Comparison of ENCODE assay signal across 8 cellular contexts in the genomic region with DNA sequence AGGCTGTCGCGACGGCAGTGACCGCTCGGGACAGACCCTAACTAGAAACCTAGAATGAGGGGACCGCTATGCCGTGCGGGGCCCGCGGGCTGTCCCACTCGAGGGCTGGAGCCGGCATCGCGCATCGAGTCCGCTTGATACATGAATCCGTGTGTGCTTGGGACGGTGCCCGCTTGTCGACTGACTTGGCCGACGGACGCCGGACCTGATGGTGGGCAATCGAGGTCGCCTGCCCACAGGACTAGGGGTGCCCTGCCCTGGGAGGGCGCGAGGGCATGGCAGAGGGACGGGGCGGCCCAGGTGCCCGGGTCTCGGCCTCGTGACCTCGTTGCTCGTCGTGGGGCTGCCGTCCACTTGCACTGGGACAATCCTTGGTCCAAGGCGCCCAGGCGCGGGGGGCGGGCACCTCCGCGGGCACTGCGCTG. TPM values are rescaled to one million over a fixed set of nuclear protein-coding genes. Genes with fewer than 3 reads are reported as not detected.
A peak's percentile ranks its signal among the peaks of the same experiment; 100 is the strongest.
DNase-seq lines count a peak whose midpoint lies in the region; ATAC-seq and TF ChIP-seq lines count a peak whose summit lies in the region.

No MANE protein-coding gene starts in this region.

- intact Hi-C loops in left ventricle myocardium inferior (cut with micrococcal nuclease): no loop called here

- peak overlapping the region; percentile 99 for H3K27ac ChIP-seq in left ventricle myocardium inferior (replicated peaks)
- peak overlapping the region; percentile 97 for H3K27ac ChIP-seq in skeletal muscle tissue (ENCODE audit: low read depth, low read length)

- no peak for DNase-seq in Jurkat, Clone E6-1 (ENCODE audit: low read depth, low spot score)
- peak; percentile 63 for DNase-seq in activated naive CD4-positive, alpha-beta T cell treated with anti-CD3 and anti-CD28 coated beads, Interleukin-2, amount 50 U/mL, for 16 hours
- DNase-seq in left ventricle myocardium inferior (peak; percentile 68), cerebellar cortex (ENCODE audit: low spot score) (no peak), DMS153 treated with DMSO at 0.1 percent for 48 hours (lab: John Stamatoyannopoulos, UW; ENCODE audit: unreplicated experiment) (no peak)

- TF ChIP-seq CTCF in left ventricle myocardium inferior (IDR thresholded peaks at IDR 0.05; ENCODE audit: borderline replicate concordance): no peak

- ATAC-seq in GM18867 (IDR thresholded peaks at IDR 0.05; ENCODE audit: unreplicated experiment) (peak; percentile 1), GM21737 (IDR thresholded peaks at IDR 0.05; ENCODE audit: unreplicated experiment) (no peak)

- H3K36me3 ChIP-seq in left ventricle myocardium inferior (peaks cover 13% of the 10 kb centered on the region), skeletal muscle tissue (ENCODE audit: control insufficient read depth in 3 of 3, insufficient read depth in 3 of 3, low read length in 3 of 3) (peaks cover 9 to 12% (median 10%) of the 10 kb centered on the region in 3 donors)

- H3K9ac ChIP-seq in skeletal muscle tissue (ENCODE audit: low read depth in 1 of 3, low read length in 3 of 3): peak overlapping the region; percentile 95 to 100 (median 98)

- H3K9me3 ChIP-seq in left ventricle myocardium inferior (replicated peaks) (no peaks in the 10 kb centered on the region), skeletal muscle tissue (ENCODE audit: control insufficient read depth in 3 of 3, low read length in 3 of 3) (no peaks in the 10 kb centered on the region)

- peak overlapping the region; percentile 90 for H3K4me3 ChIP-seq in Jurkat, Clone E6-1 (ENCODE audit: low read length)
- peak overlapping the region; percentile 100 for H3K4me3 ChIP-seq in left ventricle myocardium inferior
- peak overlapping the region; percentile 72 to 98 (median 90) for H3K4me3 ChIP-seq in skeletal muscle tissue (ENCODE audit: low read length in 3 of 3)

- H3K4me1 ChIP-seq in left ventricle myocardium inferior: peaks cover 64% of the 10 kb centered on the region
- peaks cover 28 to 53% (median 40%) of the 10 kb centered on the region in 3 donors for H3K4me1 ChIP-seq in skeletal muscle tissue (ENCODE audit: control insufficient read depth in 3 of 3, insufficient read depth in 3 of 3, low read length in 3 of 3)

- no peaks in the 10 kb centered on the region for H3K27me3 ChIP-seq in left ventricle myocardium inferior (ENCODE audit: low read depth)
- H3K27me3 ChIP-seq in skeletal muscle tissue (ENCODE audit: control insufficient read depth in 3 of 3, insufficient read depth in 3 of 3, low read length in 3 of 3): no peaks in the 10 kb centered on the region

RNA-seq across cellular contexts. Expression of a gene that starts 0.7 kb away (rescaled TPM):
- polyA plus RNA-seq in Jurkat, Clone E6-1 (2012; ENCODE audit: insufficient read depth, insufficient read length): 4,686 TPM
- total RNA-seq in left ventricle myocardium inferior (209 TPM), skeletal muscle tissue (422 TPM)

Comparison
In these comparisons a context has a peak if more than half of its experiments do, and no peak if none do; other contexts are left out.
1. DNase-seq: peak in activated naive CD4-positive, alpha-beta T cell treated with anti-CD3 and anti-CD28 coated beads, Interleukin-2, amount 50 U/mL, for 16 hours (single experiment) and left ventricle myocardium inferior (single experiment); none in Jurkat, Clone E6-1 (single experiment), cerebellar cortex (single experiment) and DMS153 treated with DMSO at 0.1 percent for 48 hours (single experiment).
2. Peak in every context shown above with its lines, with median percentiles within 50 percentile points of each other: H3K4me3 ChIP-seq.